ENCODE assay signal across 8 cellular contexts in genomic region chr13:97432232-97432916, GRCh38. TPM values are rescaled to one million over a fixed set of nuclear protein-coding genes. Genes with fewer than 3 reads are reported as not detected.
DNase-seq lines count a peak whose midpoint lies in the region; ATAC-seq, FAIRE-seq and TF ChIP-seq lines count a peak whose summit lies in the region.

No MANE protein-coding gene starts in this region.

- H3K9ac ChIP-seq in Loucy (ENCODE audit: low read depth, low read length, poor library complexity, severe bottlenecking) (peak overlapping the region; percentile 76), muscle layer of colon (ENCODE audit: low read length) (peak overlapping the region; percentile 71)

- FAIRE-seq in D721Med (lab: Jason Lieb, UNC) = no peak

- H3K9me3 ChIP-seq in CD4-positive, alpha-beta T cell (ENCODE audit: control insufficient read depth, low read length) = no peaks in the 10 kb centered on the region
- no peaks in the 10 kb centered on the region for H3K9me3 ChIP-seq in Loucy (ENCODE audit: insufficient read depth, low read depth, low read length)
- no peaks in the 10 kb centered on the region for H3K9me3 ChIP-seq in muscle layer of colon (ENCODE audit: low read length)

- H3F3A ChIP-seq in Loucy (ENCODE audit: low read depth) = peaks cover 2% of the 10 kb centered on the region; the same call in 1 of the 2 replicates

- H3K27me3 Mint-ChIP-seq in CD4-positive, alpha-beta T cell = no peaks in the 10 kb centered on the region
- H3K27me3 Mint-ChIP-seq in chondrocyte (ENCODE audit: low read depth) = no peaks in the 10 kb centered on the region

- H3K27me3 ChIP-seq in CD4-positive, alpha-beta T cell (ENCODE audit: control insufficient read depth, insufficient read depth, low read length) = no peaks in the 10 kb centered on the region
- no peaks in the 10 kb centered on the region for H3K27me3 ChIP-seq in Loucy (ENCODE audit: insufficient read depth, low read length, poor library complexity, severe bottlenecking)
- no peaks in the 10 kb centered on the region for H3K27me3 ChIP-seq in muscle layer of colon (ENCODE audit: control insufficient read depth in 1 of 2, insufficient read depth in 2 of 2, low read length in 2 of 2)

- H3K4me1 Mint-ChIP-seq in CD4-positive, alpha-beta T cell (ENCODE audit: low read depth) = peaks cover 27% of the 10 kb centered on the region
- peaks cover 45% of the 10 kb centered on the region for H3K4me1 Mint-ChIP-seq in chondrocyte (ENCODE audit: low read depth)

- H3K4me2 ChIP-seq in Loucy (ENCODE audit: low read depth, low read length, poor library complexity, severe bottlenecking) = peak overlapping the region; percentile 85

- peaks cover 23% of the 10 kb centered on the region for H4K20me1 ChIP-seq in Loucy (ENCODE audit: insufficient read depth, low read length, poor library complexity, severe bottlenecking)

- H3K36me3 ChIP-seq in Loucy (ENCODE audit: insufficient read depth, low read length) (no peaks in the 10 kb centered on the region), muscle layer of colon (ENCODE audit: insufficient read depth, low read length) (no peaks in the 10 kb centered on the region)

- H3K36me3 Mint-ChIP-seq in CD4-positive, alpha-beta T cell (ENCODE audit: low read depth) = peaks cover 18% of the 10 kb centered on the region
- no peaks in the 10 kb centered on the region for H3K36me3 Mint-ChIP-seq in chondrocyte (ENCODE audit: low read depth)

- H3K27ac Mint-ChIP-seq in CD4-positive, alpha-beta T cell = peak overlapping the region; percentile 99
- H3K27ac Mint-ChIP-seq in chondrocyte (ENCODE audit: unreplicated experiment) = peak overlapping the region; percentile 100

- no peak for ATAC-seq in CD4-positive, alpha-beta T cell (ENCODE audit: poor library complexity)
- no peak for ATAC-seq in GM18907 (IDR thresholded peaks at IDR 0.05; ENCODE audit: unreplicated experiment)

- H3K4me3 Mint-ChIP-seq in CD4-positive, alpha-beta T cell = peak overlapping the region; percentile 99
- peak overlapping the region; percentile 94 for H3K4me3 Mint-ChIP-seq in chondrocyte (ENCODE audit: unreplicated experiment)

- no peak for DNase-seq in CD4-positive, alpha-beta T cell
- no peak for DNase-seq in chondrocyte (ENCODE audit: low spot score)
- DNase-seq in HuH-7 (ENCODE audit: low spot score) = no peak
- no peak for DNase-seq in D721Med (ENCODE audit: insufficient read length, low spot score)
- no peak for DNase-seq in activated gamma-delta T cell treated with Interleukin-2 at 50 U/mL for 16 hours

- POLR2A ChIA-PET in CD4-positive, alpha-beta T cell (lab: Charles Lee) = interaction anchor here (0.6 to 4.3 kb wide), 21 partner anchors 10 to 1756 kb away, joined by 3 to 91 read pairs (median 9); partner anchors contain the start of genes DNAJC3 and MBNL2

- intact Hi-C loops in CD4-positive, alpha-beta T cell (cut with DNase I, micrococcal nuclease) = loop anchor here (5.0 to 10.0 kb wide), 3 partner anchors 208 to 1755 kb away; partner anchors contain the start of genes DNAJC3 (in 2 of the 2) and MBNL2 (in 2 of the 2)

- H3K9me3 Mint-ChIP-seq in CD4-positive, alpha-beta T cell = no peaks in the 10 kb centered on the region
- H3K9me3 Mint-ChIP-seq in chondrocyte (ENCODE audit: low read depth) = no peaks in the 10 kb centered on the region

- H3K4me3 ChIP-seq in Loucy (ENCODE audit: low read length, poor library complexity, severe bottlenecking) (peak overlapping the region; percentile 88), muscle layer of colon (ENCODE audit: low read depth in 1 of 2, low read length in 2 of 2) (peak overlapping the region; percentile 75 to 81)

- TF ChIP-seq CTCF in CD4-positive, alpha-beta T cell (IDR thresholded peaks at IDR 0.05) = no peak
- no peak for TF ChIP-seq CTCF in Loucy (conservative IDR thresholded peaks at IDR 0.05; ENCODE audit: low read length)
- TF ChIP-seq CTCF in chondrocyte (IDR thresholded peaks at IDR 0.05) = no peak
- no peak for TF ChIP-seq CTCF in D721Med (IDR thresholded peaks at IDR 0.05; ENCODE audit: insufficient read depth, missing control alignments)

- peak overlapping the region; percentile 91 for H2AFZ ChIP-seq in Loucy (ENCODE audit: low read length)

- CTCF ChIA-PET in CD4-positive, alpha-beta T cell (lab: Charles Lee) = interaction anchor here (1.0 to 1.3 kb wide), 2 partner anchors 73 to 323 kb away, joined by 3 to 7 read pairs; no protein-coding TSS in a partner anchor

- H3K9me2 ChIP-seq in Loucy (replicated peaks; ENCODE audit: low read depth, low read length) = no peaks in the 10 kb centered on the region

- peaks cover 41% of the 10 kb centered on the region for H3K79me2 ChIP-seq in Loucy (ENCODE audit: insufficient read depth, low read length)

- H3K27ac ChIP-seq in CD4-positive, alpha-beta T cell (ENCODE audit: low read depth, low read length) = peak overlapping the region; percentile 99
- peak overlapping the region; percentile 89 for H3K27ac ChIP-seq in muscle layer of colon (ENCODE audit: low read depth, low read length)

- peaks cover 62% of the 10 kb centered on the region for H3K4me1 ChIP-seq in Loucy (ENCODE audit: insufficient read depth, low read length, poor library complexity, severe bottlenecking)
- peaks cover 13% of the 10 kb centered on the region for H3K4me1 ChIP-seq in muscle layer of colon (ENCODE audit: insufficient read depth, low read length)

RNA-seq across cellular contexts. Expression of gene RAP2A, which starts 1.6 kb away (rescaled TPM):
- 10 to 100 TPM in 1 of 2 experiments, 1 to 10 TPM in 1; 8.2 to 11.1 TPM for total RNA-seq in CD4-positive, alpha-beta T cell
- 45.3 to 51.9 TPM (median 48.0 TPM) in 3 replicates for total RNA-seq in chondrocyte
